ENCODE assay signal across 19 cellular contexts in genomic region chr13:88602786-88603777, GRCh38.
"Had no signal": no experiment of that assay in that cellular context is flagged by ENCODE, and none has a peak within 500 bp of the region (broad histone marks: within the 10 kb centered on the region; RNA-seq: fewer than 3 reads in every experiment).

No MANE protein-coding gene starts in this region.

- H3K4me1 ChIP-seq: adrenal gland, heart left ventricle, lower lobe of right lung, neural progenitor cell, spleen, vagina had no signal

- H3K4me3 ChIP-seq: adrenal gland, heart left ventricle, lower lobe of right lung, neural progenitor cell, spleen, thoracic aorta, vagina had no signal

- DNase-seq: activated CD4-positive, alpha-beta T cell treated with anti-CD3 and anti-CD28 coated beads, Interleukin-2, amount 50 U/mL, for 4 hours; activated CD8-positive, alpha-beta memory T cell treated with anti-CD3 and anti-CD28 coated beads for 24 hours; activated CD8-positive, alpha-beta memory T cell treated with anti-CD3 and anti-CD28 coated beads, Interleukin-2, amount 50 U/mL, for 4 hours; activated naive CD4-positive, alpha-beta T cell; activated T-cell treated with anti-CD3 and anti-CD28 coated beads, Interleukin-2, amount 50 U/mL, for 4 hours; adrenal gland; heart left ventricle; kidney; lower lobe of right lung; naive thymus-derived CD4-positive, alpha-beta T cell; spleen; stimulated activated CD4-positive, alpha-beta T cell treated with anti-CD3 and anti-CD28 coated beads, Interleukin-4, amount 100 ng/mL, for 1 hour; stimulated activated naive CD4-positive, alpha-beta T cell had no signal

- H3K9me3 ChIP-seq: adrenal gland, thoracic aorta, vagina had no signal

- H3K4me2 ChIP-seq: neural progenitor cell had no signal

- H3K27ac ChIP-seq: adrenal gland, heart left ventricle, lower lobe of right lung, neural progenitor cell, spleen, thoracic aorta, vagina had no signal

- H3K36me3 ChIP-seq: adrenal gland, heart left ventricle, lower lobe of right lung, neural progenitor cell, spleen, thoracic aorta, vagina had no signal

- H2AFZ ChIP-seq: neural progenitor cell had no signal

- H3K27me3 ChIP-seq: adrenal gland, heart left ventricle, neural progenitor cell, spleen, vagina had no signal

- FAIRE-seq: astrocyte, colon, kidney, TTC549 had no signal
